ENCODE assay signal across 8 cellular contexts in genomic region chr6:160767019-160767646, GRCh38.
A peak's percentile ranks its signal among the peaks of the same experiment; 100 is the strongest.
DNase-seq lines count a peak whose midpoint lies in the region; ATAC-seq, FAIRE-seq and TF ChIP-seq lines count a peak whose summit lies in the region.

No MANE protein-coding gene starts in this region.

- POLR2A ChIA-PET in activated CD4-positive, alpha-beta memory T cell treated with anti-CD3 and anti-CD28 coated beads for 36 hours (lab: Charles Lee) = no interaction called here
- POLR2A ChIA-PET in H1 (lab: Charles Lee; ENCODE audit: partially characterized antibody) = no interaction called here

- TF ChIP-seq EP300 in H1 (IDR thresholded peaks at IDR 0.05; ENCODE audit: borderline replicate concordance in 1 of 2, low read depth in 2 of 2, low read length in 2 of 2) = no peak

- in situ Hi-C loops in GM13976 (cut with MboI; ENCODE audit: low sequenced_read_pairs, unreplicated experiment) = no loop called here

- no peak overlapping the region for H3K23ac ChIP-seq in H1 (ENCODE audit: insufficient read length)
- H3K23ac ChIP-seq in mesendoderm (ENCODE audit: low read length) = no peak overlapping the region

- no peaks in the 10 kb centered on the region for H3K9me3 ChIP-seq in H1 (ENCODE audit: insufficient read depth in 2 of 2, low read depth in 1 of 2, low read length in 1 of 2)

- H2AFZ ChIP-seq in H1 (ENCODE audit: low read length) = peak overlapping the region; percentile 97

- H2BK120ac ChIP-seq in H1 (replicated peaks; ENCODE audit: low read depth, low read length) = no peak overlapping the region
- no peak overlapping the region for H2BK120ac ChIP-seq in mesendoderm (ENCODE audit: low read depth, low read length)

- no peak overlapping the region for H2BK20ac ChIP-seq in H1 (ENCODE audit: low read length)

- H4K20me1 ChIP-seq in H1 (replicated peaks in 1 of 2; ENCODE audit: control insufficient read depth in 1 of 2, insufficient read depth in 2 of 2, low read length in 2 of 2) = peaks cover 0 to 2% of the 10 kb centered on the region in 2 experiments

- H3K9ac ChIP-seq in H1 (replicated peaks in 1 of 4; ENCODE audit: extremely low read depth in 1 of 4, low read depth in 3 of 4, low read length in 3 of 4) (peak overlapping the region in 2 of 4 experiments; percentile 18 to 38; a peak in 1 of 7 replicates), mesendoderm (ENCODE audit: low read length) (peak overlapping the region; percentile 62)

- peak overlapping the region; percentile 38; the same call in 1 of the 2 replicates for H3K18ac ChIP-seq in H1 (ENCODE audit: extremely low read depth, low read length)
- H3K18ac ChIP-seq in mesendoderm (ENCODE audit: low read length) = peak overlapping the region; percentile 21

- H3K27me3 Mint-ChIP-seq in activated CD4-positive, alpha-beta memory T cell treated with anti-CD3 and anti-CD28 coated beads for 36 hours = peaks cover 21% of the 10 kb centered on the region

- H3K56ac ChIP-seq in H1 (replicated peaks; ENCODE audit: insufficient read length, low read depth, low read length) (no peak overlapping the region), mesendoderm (ENCODE audit: low read length) (peak overlapping the region; percentile 63)

- peaks cover 2% of the 10 kb centered on the region; the same call in 1 of the 2 replicates for H3K79me1 ChIP-seq in H1 (ENCODE audit: low read depth, low read length)
- H3K79me1 ChIP-seq in mesendoderm (ENCODE audit: low read length) = no peaks in the 10 kb centered on the region

- H3K4me3 ChIP-seq in H1 (ENCODE audit: extremely low read depth in 1 of 4, insufficient read depth in 2 of 4, low read depth in 3 of 4, low read length in 4 of 4) (peak overlapping the region; percentile 39 to 70 (median 50)), mesendoderm (ENCODE audit: low read length) (peak overlapping the region; percentile 7)

- no peak for TF ChIP-seq POLR2A in H1 (IDR thresholded peaks at IDR 0.05; ENCODE audit: control extremely low read depth in 1 of 2, low read depth in 2 of 2, low read length in 2 of 2)

- H3K4me1 ChIP-seq in H1 (replicated peaks in 1 of 4; ENCODE audit: control insufficient read depth in 3 of 4, insufficient read depth in 4 of 4, low read length in 3 of 4) (no peaks in the 10 kb centered on the region), mesendoderm (ENCODE audit: control insufficient read depth, low read depth, low read length) (peaks cover 3% of the 10 kb centered on the region)

- no peak overlapping the region for H3K27ac Mint-ChIP-seq in activated CD4-positive, alpha-beta memory T cell treated with anti-CD3 and anti-CD28 coated beads for 36 hours

- DNase-seq in GM13976 (ENCODE audit: low spot score) = peak; percentile 86
- peak; percentile 75 for DNase-seq in NCI-H146 (lab: John Stamatoyannopoulos, UW)
- DNase-seq in activated CD4-positive, alpha-beta memory T cell treated with anti-CD3 and anti-CD28 coated beads for 36 hours = peak; percentile 69
- peak; percentile 46 to 87 for DNase-seq in H1 (ENCODE audit: low read depth in 1 of 2, low spot score in 2 of 2)
- DNase-seq in mesendoderm = peak; percentile 85
- peak; percentile 10 for DNase-seq in stimulated activated CD8-positive, alpha-beta memory T cell treated with anti-CD3 and anti-CD28 coated beads, Interleukin-15, amount 100 ng/mL, for 1 hour (ENCODE audit: low read depth)
- DNase-seq in SIG-M5 (lab: John Stamatoyannopoulos, UW) = no peak

- H3K79me2 ChIP-seq in H1 (ENCODE audit: control insufficient read depth in 1 of 2, insufficient read depth in 2 of 2, low read length in 2 of 2) (no peaks in the 10 kb centered on the region), mesendoderm (ENCODE audit: control insufficient read depth, insufficient read depth, low read length) (no peaks in the 10 kb centered on the region)

- no peak overlapping the region for H2AK5ac ChIP-seq in H1 (ENCODE audit: low read depth, low read length)
- H2AK5ac ChIP-seq in mesendoderm (ENCODE audit: low read length) = no peak overlapping the region

- TF ChIP-seq CTCF in GM13976 (IDR thresholded peaks at IDR 0.05; ENCODE audit: borderline replicate concordance, control extremely low read depth, extremely low read depth, insufficient read depth, missing control alignments) (peak; percentile 62), H1 (IDR thresholded peaks at IDR 0.05; ENCODE audit: control extremely low read depth in 1 of 3, insufficient read depth in 1 of 3, low read depth in 1 of 3, low read length in 3 of 3) (peak; percentile 85 to 89 (median 88))

- no peak overlapping the region for H3K14ac ChIP-seq in H1 (ENCODE audit: insufficient read length)

- no peak overlapping the region for H2BK12ac ChIP-seq in H1 (ENCODE audit: low read depth, low read length)

- no peaks in the 10 kb centered on the region for H3K36me3 Mint-ChIP-seq in activated CD4-positive, alpha-beta memory T cell treated with anti-CD3 and anti-CD28 coated beads for 36 hours

- H4K5ac ChIP-seq in H1 (ENCODE audit: insufficient read length, low read depth, low read length) (no peak overlapping the region), mesendoderm (ENCODE audit: low read length) (no peak overlapping the region)

- H3K4ac ChIP-seq in H1 (replicated peaks; ENCODE audit: insufficient read length, low read depth, low read length) (no peak overlapping the region), mesendoderm (ENCODE audit: low read depth, low read length) (peak overlapping the region; percentile 87)

- no peak overlapping the region for H3K27ac ChIP-seq in H1 (ENCODE audit: low read depth, low read length)
- no peak overlapping the region for H3K27ac ChIP-seq in mesendoderm (ENCODE audit: low read depth, low read length)

- FAIRE-seq in H1 (lab: Jason Lieb, UNC) = no peak

- H3K27me3 ChIP-seq in H1 (replicated peaks in 1 of 4; ENCODE audit: control insufficient read depth in 3 of 4, extremely low read depth in 1 of 4, insufficient read depth in 3 of 4, low read length in 3 of 4) = peaks cover 0 to 6% (median 4%) of the 10 kb centered on the region in 4 experiments; a peak in 3 of 7 replicates
- no peaks in the 10 kb centered on the region for H3K27me3 ChIP-seq in mesendoderm (ENCODE audit: insufficient read depth, low read length, poor library complexity)

- peak; percentile 72 to 73 for TF ChIP-seq RAD21 in H1 (IDR thresholded peaks at IDR 0.05 in 1 of 2, conservative IDR thresholded peaks at IDR 0.05 in 1 of 2; ENCODE audit: low read depth in 2 of 2, low read length in 2 of 2)

- peak overlapping the region; percentile 63 for H3K4me3 Mint-ChIP-seq in activated CD4-positive, alpha-beta memory T cell treated with anti-CD3 and anti-CD28 coated beads for 36 hours

- CTCF ChIA-PET in activated CD4-positive, alpha-beta memory T cell treated with anti-CD3 and anti-CD28 coated beads for 36 hours (lab: Charles Lee) = interaction anchor here (0.7 to 2.9 kb wide), 10 partner anchors 9 to 948 kb away, joined by 3 to 23 read pairs (median 3); no protein-coding TSS in a partner anchor
- CTCF ChIA-PET in H1 (lab: Charles Lee; ENCODE audit: partially characterized antibody) = interaction anchor here (0.6 to 2.1 kb wide), 20 partner anchors 8 to 625 kb away, joined by 3 to 14 read pairs (median 4); no protein-coding TSS in a partner anchor

- intact Hi-C loops in activated CD4-positive, alpha-beta memory T cell treated with anti-CD3 and anti-CD28 coated beads for 36 hours (cut with micrococcal nuclease) = loop anchor here (1.0 to 2.0 kb wide), 2 partner anchors 34 to 246 kb away; no protein-coding TSS in a partner anchor

- H4K8ac ChIP-seq in H1 (ENCODE audit: extremely low read depth, insufficient read depth, low read length) = no peak overlapping the region
- no peak overlapping the region for H4K8ac ChIP-seq in mesendoderm (ENCODE audit: low read depth, low read length)

- whole genome bisulfite sequencing in H1 (ENCODE audit: extremely low coverage in 1 of 2, insufficient coverage in 1 of 2, insufficient read length in 1 of 2, insufficient replicate concordance in 2 of 2, low coverage in 1 of 2, low lambda C conversion rate in 2 of 2, missing lambda C conversion rate in 1 of 2), 2 experiments = 5% methylated on average over 27 of the region's 54 CpGs; no CpG with 5 or more reads in 1 of the 2 experiments
- WGBS in mesendoderm (ENCODE audit: extremely low coverage, insufficient coverage, low lambda C conversion rate) = no CpG with 5 or more reads among the region's 54 CpGs

- peaks cover 8% of the 10 kb centered on the region for H3K4me1 Mint-ChIP-seq in activated CD4-positive, alpha-beta memory T cell treated with anti-CD3 and anti-CD28 coated beads for 36 hours (ENCODE audit: low read depth)

- H2BK15ac ChIP-seq in H1 (ENCODE audit: low read length) (no peak overlapping the region), mesendoderm (replicated peaks; ENCODE audit: low read depth) (no peak overlapping the region)

- peaks cover 8% of the 10 kb centered on the region; the same call in 1 of the 2 replicates for H3K23me2 ChIP-seq in H1 (ENCODE audit: low read depth, low read length)

- peak overlapping the region; percentile 65 to 80 for H3K4me2 ChIP-seq in H1 (ENCODE audit: insufficient read depth in 1 of 2, low read depth in 2 of 2, low read length in 2 of 2)
- peak overlapping the region; percentile 1 for H3K4me2 ChIP-seq in mesendoderm (ENCODE audit: low read length)

- ATAC-seq in HG02759 (IDR thresholded peaks at IDR 0.05; ENCODE audit: unreplicated experiment) = peak; percentile 97

- H3K9me3 Mint-ChIP-seq in activated CD4-positive, alpha-beta memory T cell treated with anti-CD3 and anti-CD28 coated beads for 36 hours = peaks cover 7% of the 10 kb centered on the region

- H3K36me3 ChIP-seq in H1 (ENCODE audit: control insufficient read depth in 2 of 4, insufficient read depth in 4 of 4, low read length in 3 of 4) = no peaks in the 10 kb centered on the region
- H3K36me3 ChIP-seq in mesendoderm (ENCODE audit: control insufficient read depth, insufficient read depth, low read length) = no peaks in the 10 kb centered on the region

- H4K91ac ChIP-seq in H1 (replicated peaks; ENCODE audit: insufficient read length, low read length) = no peak overlapping the region

- no peak overlapping the region for H2BK5ac ChIP-seq in H1 (ENCODE audit: low read depth, low read length)
- no peak overlapping the region for H2BK5ac ChIP-seq in mesendoderm (ENCODE audit: low read length)

TF ChIP-seq in H1, 55 proteins besides CTCF, POLR2A, EP300 and RAD21 (continues in another document):
- TF ChIP-seq CHD2 (IDR thresholded peaks at IDR 0.05; ENCODE audit: low read length) = 0 out of 2 replicates have a peak, but pooled peaks have one; percentile 11
